Comparison of ENCODE assay signal across 1 cellular context in genomic region chr7:155598810-155599210, GRCh38.
TF ChIP-seq lines count a peak whose summit lies in the region.

No MANE protein-coding gene starts in this region.

TF ChIP-seq in GM23338, 12 proteins besides CTCF, POLR2A, EP300 and RAD21 (continued from another document):
- TF ChIP-seq ZNF462 (CRISPR knock-in tag; IDR thresholded peaks at IDR 0.05), result no peak
- no peak for TF ChIP-seq POLR2AphosphoS5 (IDR thresholded peaks at IDR 0.05; ENCODE audit: low read depth)
- TF ChIP-seq STAT1 (IDR thresholded peaks at IDR 0.05; ENCODE audit: unreplicated experiment), result no peak
- no peak for TF ChIP-seq ETS1 (IDR thresholded peaks at IDR 0.05)
- TF ChIP-seq EZH2 (IDR thresholded peaks at IDR 0.05; ENCODE audit: low read depth, unreplicated experiment), result no peak
- no peak for TF ChIP-seq ZNF331 (CRISPR knock-in tag; IDR thresholded peaks at IDR 0.05; ENCODE audit: low read depth)
